ENCODE assay signal across 31 cellular contexts in genomic region chr5:83777856-83778255, GRCh38. TPM values are rescaled to one million over a fixed set of nuclear protein-coding genes. Genes with fewer than 3 reads are reported as not detected.
"Had no signal": no experiment of that assay in that cellular context is flagged by ENCODE, and none has a peak within 500 bp of the region (broad histone marks: within the 10 kb centered on the region; RNA-seq: fewer than 3 reads in every experiment).

No MANE protein-coding gene starts in this region.

- ATAC-seq: activated CD4-positive, CD25-positive, alpha-beta regulatory T cell treated with anti-CD3 and anti-CD28 coated beads, Interleukin-2, amount 50 U/mL, for 24 hours; heart right ventricle; mucosa of descending colon; natural killer cell treated with Interleukin-12 subunit alpha and Interleukin-12 subunit beta and Interleukin-15 and Interleukin-18, amount 100 ng/mL, for 72 hours; right lobe of liver had no signal

- H3K27me3 ChIP-seq: colonic mucosa, dorsolateral prefrontal cortex, heart right ventricle, right lobe of liver, testis, transverse colon had no signal

- H3K9me3 ChIP-seq: colonic mucosa, heart right ventricle, left ventricle myocardium inferior, mucosa of descending colon, right lobe of liver, testis, transverse colon had no signal

- H3K27ac ChIP-seq: colonic mucosa, dorsolateral prefrontal cortex, heart right ventricle, left ventricle myocardium inferior, right lobe of liver, testis, transverse colon, WERI-Rb-1 had no signal

- DNase-seq: activated CD4-positive, alpha-beta memory T cell treated with anti-CD3 and anti-CD28 coated beads, Interleukin-2, amount 10 ng/mL, durations not matched to agents 7 days and 5 days; activated CD4-positive, alpha-beta T cell treated with anti-CD3 and anti-CD28 coated beads, Interleukin-2, amount 10 ng/mL, durations not matched to agents 7 days and 5 days; activated CD8-positive, alpha-beta memory T cell treated with anti-CD3 and anti-CD28 coated beads, Interleukin-2, amount 50 U/mL, for 48 hours; activated gamma-delta T cell; activated naive CD4-positive, alpha-beta T cell treated with anti-CD3 and anti-CD28 coated beads, Interleukin-2, amount 10 ng/mL, durations not matched to agents 7 days and 5 days; activated naive CD8-positive, alpha-beta T cell treated with anti-CD3 and anti-CD28 coated beads, Interleukin-2, amount 10 ng/mL, durations not matched to agents 7 days and 5 days; activated T-cell treated with anti-CD3 and anti-CD28 coated beads, Interleukin-2, amount 50 U/mL, for 24 hours; colonic mucosa; dorsolateral prefrontal cortex; effector memory CD4-positive, alpha-beta T cell; erythroblast; foreskin fibroblast; heart right ventricle; kidney glomerular epithelial cell; left ventricle myocardium inferior; mucosa of descending colon; posterior cingulate gyrus; right lobe of liver; stimulated activated CD4-positive, alpha-beta T cell treated with anti-CD3 and anti-CD28 coated beads, Interleukin-2, amount 100 ng/mL, for 48 hours; stimulated activated naive CD4-positive, alpha-beta T cell treated with Interleukin-2 at 50 U/mL for 16 hours; T-helper 9 cell; testis; transverse colon; WERI-Rb-1 had no signal

- H3K4me1 ChIP-seq: colonic mucosa, right lobe of liver, testis had no signal

- H3K36me3 ChIP-seq: colonic mucosa, heart right ventricle, left ventricle myocardium inferior, right lobe of liver, transverse colon, WERI-Rb-1 had no signal

- H3K4me3 ChIP-seq: colonic mucosa, dorsolateral prefrontal cortex, heart right ventricle, left ventricle myocardium inferior, lung, mucosa of descending colon, right lobe of liver, testis, transverse colon had no signal

RNA-seq across cellular contexts. Expression of gene HAPLN1, which starts 57.2 kb away (rescaled TPM):
- total RNA-seq: activated CD4-positive, alpha-beta memory T cell treated with anti-CD3 and anti-CD28 coated beads, Interleukin-2, amount 10 ng/mL, durations not matched to agents 7 days and 5 days; activated CD4-positive, alpha-beta T cell treated with anti-CD3 and anti-CD28 coated beads, Interleukin-2, amount 10 ng/mL, durations not matched to agents 7 days and 5 days; activated naive CD8-positive, alpha-beta T cell treated with anti-CD3 and anti-CD28 coated beads, Interleukin-2, amount 10 ng/mL, durations not matched to agents 7 days and 5 days; bronchial epithelial cell; mesenteric fat pad; natural killer cell treated with Interleukin-12 subunit alpha and Interleukin-12 subunit beta and Interleukin-15 and Interleukin-18, amount 100 ng/mL, for 72 hours; omental fat pad; T-helper 1 cell treated with Interleukin-12 subunit alpha and Interleukin-12 subunit beta and Interleukin-4 antibody, amounts not matched to agents 30 ng/mL and 1 ng/mL, for 36 hours; testis had no signal
